In genomic region chr11:31493235-31493634, GRCh38 we compare ENCODE assay signal across 24 cellular contexts. TPM values are rescaled to one million over a fixed set of nuclear protein-coding genes. Genes with fewer than 3 reads are reported as not detected.
DNase-seq lines count a peak whose midpoint lies in the region; ATAC-seq and TF ChIP-seq lines count a peak whose summit lies in the region.
"Had no signal": no experiment of that assay in that cellular context is flagged by ENCODE, and none has a peak within 500 bp of the region (broad histone marks: within the 10 kb centered on the region; RNA-seq: fewer than 3 reads in every experiment).

No MANE protein-coding gene starts in this region.

- no peaks in the 10 kb centered on the region for H3K27me3 ChIP-seq in CD8-positive, alpha-beta T cell (ENCODE audit: insufficient read depth, low read length)
- H3K27me3 ChIP-seq: BLaER1 treated with 17β-estradiol and CSF1 and Interleukin-3, amounts not matched to agents 10 nM and 100 nM had no signal

- no peak for TF ChIP-seq CTCF in activated CD8-positive, alpha-beta T cell treated with anti-CD3 and anti-CD28 coated beads for 36 hours (IDR thresholded peaks at IDR 0.05)
- TF ChIP-seq CTCF in CD8-positive, alpha-beta T cell (IDR thresholded peaks at IDR 0.05), result no peak

- no peak overlapping the region for H3K27ac ChIP-seq in CD8-positive, alpha-beta T cell (ENCODE audit: low read depth, low read length)
- H3K27ac ChIP-seq: 22Rv1; A549; BLaER1 treated with 17β-estradiol and CSF1 and Interleukin-3, amounts not matched to agents 10 nM and 100 nM; C4-2B had no signal

- CTCF ChIA-PET in activated CD8-positive, alpha-beta T cell treated with anti-CD3 and anti-CD28 coated beads for 36 hours (lab: Charles Lee), result no interaction called here
- CTCF ChIA-PET in activated CD8-positive, alpha-beta T cell treated with anti-CD3 and anti-CD28 coated beads, Interleukin-2, amount 10 ng/mL, durations not matched to agents 7 days and 5 days (lab: Charles Lee), result no interaction called here
- CTCF ChIA-PET in CD8-positive, alpha-beta T cell (lab: Charles Lee), result no interaction called here

- no peak overlapping the region for H3K27ac Mint-ChIP-seq in activated CD8-positive, alpha-beta T cell treated with anti-CD3 and anti-CD28 coated beads for 36 hours
- H3K27ac Mint-ChIP-seq in activated CD8-positive, alpha-beta T cell treated with anti-CD3 and anti-CD28 coated beads, Interleukin-2, amount 10 ng/mL, durations not matched to agents 7 days and 5 days, result no peak overlapping the region
- H3K27ac Mint-ChIP-seq in activated naive CD8-positive, alpha-beta T cell treated with anti-CD3 and anti-CD28 coated beads, Interleukin-2, amount 50 U/mL, for 24 hours, result no peak overlapping the region
- H3K27ac Mint-ChIP-seq in activated naive CD8-positive, alpha-beta T cell treated with anti-CD3 and anti-CD28 coated beads for 36 hours, result no peak overlapping the region
- H3K27ac Mint-ChIP-seq in CD8-positive, alpha-beta T cell, result peak overlapping the region; percentile 23
- H3K27ac Mint-ChIP-seq in stimulated activated memory B cell treated with anti-CD40 and anti-IgM and Interleukin-4, amounts not matched to agents 10 μg/mL and 1 μg/mL and 100 μg/mL, for 72 hours, result no peak overlapping the region
- H3K27ac Mint-ChIP-seq: B cell; CD4-positive, alpha-beta T cell had no signal

- POLR2A ChIA-PET in activated CD8-positive, alpha-beta T cell treated with anti-CD3 and anti-CD28 coated beads for 36 hours (lab: Charles Lee), result no interaction called here
- POLR2A ChIA-PET in activated CD8-positive, alpha-beta T cell treated with anti-CD3 and anti-CD28 coated beads, Interleukin-2, amount 10 ng/mL, durations not matched to agents 7 days and 5 days (lab: Charles Lee), result no interaction called here
- POLR2A ChIA-PET in CD8-positive, alpha-beta T cell (lab: Charles Lee), result no interaction called here

- no peaks in the 10 kb centered on the region for H3K9me3 ChIP-seq in CD8-positive, alpha-beta T cell (ENCODE audit: low read length)
- H3K9me3 ChIP-seq: A549 had no signal

- H3K4me1 Mint-ChIP-seq in activated CD8-positive, alpha-beta T cell treated with anti-CD3 and anti-CD28 coated beads for 36 hours (ENCODE audit: low read depth), result peaks cover 36% of the 10 kb centered on the region
- H3K4me1 Mint-ChIP-seq in activated CD8-positive, alpha-beta T cell treated with anti-CD3 and anti-CD28 coated beads, Interleukin-2, amount 10 ng/mL, durations not matched to agents 7 days and 5 days (ENCODE audit: low read depth), result no peaks in the 10 kb centered on the region
- H3K4me1 Mint-ChIP-seq in activated naive CD8-positive, alpha-beta T cell treated with anti-CD3 and anti-CD28 coated beads, Interleukin-2, amount 50 U/mL, for 24 hours, result peaks cover 35% of the 10 kb centered on the region
- H3K4me1 Mint-ChIP-seq in activated naive CD8-positive, alpha-beta T cell treated with anti-CD3 and anti-CD28 coated beads for 36 hours, result peaks cover 32% of the 10 kb centered on the region
- H3K4me1 Mint-ChIP-seq in CD8-positive, alpha-beta T cell (ENCODE audit: low read depth), result peaks cover 30% of the 10 kb centered on the region
- H3K4me1 Mint-ChIP-seq in stimulated activated memory B cell treated with anti-CD40 and anti-IgM and Interleukin-4, amounts not matched to agents 10 μg/mL and 1 μg/mL and 100 μg/mL, for 72 hours, result peaks cover 28% of the 10 kb centered on the region

- peaks cover 8% of the 10 kb centered on the region for H3K9me3 Mint-ChIP-seq in activated CD8-positive, alpha-beta T cell treated with anti-CD3 and anti-CD28 coated beads for 36 hours
- peaks cover 10% of the 10 kb centered on the region for H3K9me3 Mint-ChIP-seq in activated CD8-positive, alpha-beta T cell treated with anti-CD3 and anti-CD28 coated beads, Interleukin-2, amount 10 ng/mL, durations not matched to agents 7 days and 5 days (ENCODE audit: insufficient read depth)
- peaks cover 11% of the 10 kb centered on the region for H3K9me3 Mint-ChIP-seq in activated naive CD8-positive, alpha-beta T cell treated with anti-CD3 and anti-CD28 coated beads, Interleukin-2, amount 50 U/mL, for 24 hours
- peaks cover 20% of the 10 kb centered on the region for H3K9me3 Mint-ChIP-seq in activated naive CD8-positive, alpha-beta T cell treated with anti-CD3 and anti-CD28 coated beads for 36 hours
- H3K9me3 Mint-ChIP-seq in CD8-positive, alpha-beta T cell, result no peaks in the 10 kb centered on the region
- H3K9me3 Mint-ChIP-seq in stimulated activated memory B cell treated with anti-CD40 and anti-IgM and Interleukin-4, amounts not matched to agents 10 μg/mL and 1 μg/mL and 100 μg/mL, for 72 hours, result peaks cover 5% of the 10 kb centered on the region
- H3K9me3 Mint-ChIP-seq: CD4-positive, alpha-beta T cell; CD8-positive, alpha-beta memory T cell had no signal

- H3K4me1 ChIP-seq in CD8-positive, alpha-beta T cell (ENCODE audit: insufficient read depth, low read length), result no peaks in the 10 kb centered on the region
- H3K4me1 ChIP-seq: A549; BLaER1 treated with 17β-estradiol and CSF1 and Interleukin-3, amounts not matched to agents 10 nM and 100 nM had no signal

- H3K36me3 ChIP-seq in CD8-positive, alpha-beta T cell (ENCODE audit: insufficient read depth, low read length), result no peaks in the 10 kb centered on the region

- intact Hi-C loops in activated CD8-positive, alpha-beta T cell treated with anti-CD3 and anti-CD28 coated beads for 36 hours (cut with micrococcal nuclease), result no loop called here
- intact Hi-C loops in CD8-positive, alpha-beta T cell (cut with DNase I, micrococcal nuclease), result no loop called here

- peaks cover 44% of the 10 kb centered on the region for H3K36me3 Mint-ChIP-seq in activated CD8-positive, alpha-beta T cell treated with anti-CD3 and anti-CD28 coated beads for 36 hours (ENCODE audit: low read depth)
- H3K36me3 Mint-ChIP-seq in activated CD8-positive, alpha-beta T cell treated with anti-CD3 and anti-CD28 coated beads, Interleukin-2, amount 10 ng/mL, durations not matched to agents 7 days and 5 days (ENCODE audit: low read depth), result peaks cover 43% of the 10 kb centered on the region
- peaks cover 53% of the 10 kb centered on the region for H3K36me3 Mint-ChIP-seq in activated naive CD8-positive, alpha-beta T cell treated with anti-CD3 and anti-CD28 coated beads, Interleukin-2, amount 50 U/mL, for 24 hours (ENCODE audit: low read depth)
- H3K36me3 Mint-ChIP-seq in activated naive CD8-positive, alpha-beta T cell treated with anti-CD3 and anti-CD28 coated beads for 36 hours, result peaks cover 49% of the 10 kb centered on the region
- peaks cover 44% of the 10 kb centered on the region for H3K36me3 Mint-ChIP-seq in CD8-positive, alpha-beta T cell
- peaks cover 46% of the 10 kb centered on the region for H3K36me3 Mint-ChIP-seq in stimulated activated memory B cell treated with anti-CD40 and anti-IgM and Interleukin-4, amounts not matched to agents 10 μg/mL and 1 μg/mL and 100 μg/mL, for 72 hours

- peak; percentile 7 for DNase-seq in activated CD8-positive, alpha-beta T cell treated with anti-CD3 and anti-CD28 coated beads for 36 hours
- no peak for DNase-seq in activated CD8-positive, alpha-beta T cell treated with anti-CD3 and anti-CD28 coated beads, Interleukin-2, amount 10 ng/mL, durations not matched to agents 7 days and 5 days
- no peak for DNase-seq in activated naive CD8-positive, alpha-beta T cell treated with anti-CD3 and anti-CD28 coated beads, Interleukin-2, amount 50 U/mL, for 24 hours
- no peak for DNase-seq in activated naive CD8-positive, alpha-beta T cell treated with anti-CD3 and anti-CD28 coated beads for 36 hours
- DNase-seq in CD8-positive, alpha-beta T cell, result no peak
- DNase-seq in putamen (ENCODE audit: low spot score), result peak; percentile 40
- DNase-seq: AML-193; CD4-positive, alpha-beta T cell; CD8-positive, alpha-beta memory T cell; COR-L47; DMS 273 treated with DMSO at 0.1 percent for 48 hours; DMS153; DMS53; DMS79; DND-41; EL; GDM1 had no signal

- H3K4me3 ChIP-seq in CD8-positive, alpha-beta T cell (ENCODE audit: low read depth, low read length), result no peak overlapping the region
- H3K4me3 ChIP-seq: A549; BLaER1 treated with 17β-estradiol and CSF1 and Interleukin-3, amounts not matched to agents 10 nM and 100 nM; GM12878 had no signal

- H3K4me3 Mint-ChIP-seq in activated CD8-positive, alpha-beta T cell treated with anti-CD3 and anti-CD28 coated beads for 36 hours, result no peak overlapping the region
- no peak overlapping the region for H3K4me3 Mint-ChIP-seq in activated CD8-positive, alpha-beta T cell treated with anti-CD3 and anti-CD28 coated beads, Interleukin-2, amount 10 ng/mL, durations not matched to agents 7 days and 5 days
- H3K4me3 Mint-ChIP-seq in activated naive CD8-positive, alpha-beta T cell treated with anti-CD3 and anti-CD28 coated beads, Interleukin-2, amount 50 U/mL, for 24 hours, result no peak overlapping the region
- H3K4me3 Mint-ChIP-seq in activated naive CD8-positive, alpha-beta T cell treated with anti-CD3 and anti-CD28 coated beads for 36 hours, result no peak overlapping the region
- H3K4me3 Mint-ChIP-seq in CD8-positive, alpha-beta T cell, result no peak overlapping the region
- H3K4me3 Mint-ChIP-seq in stimulated activated memory B cell treated with anti-CD40 and anti-IgM and Interleukin-4, amounts not matched to agents 10 μg/mL and 1 μg/mL and 100 μg/mL, for 72 hours, result no peak overlapping the region
- H3K4me3 Mint-ChIP-seq: B cell; CD4-positive, alpha-beta T cell had no signal

- ATAC-seq in activated CD8-positive, alpha-beta T cell treated with anti-CD3 and anti-CD28 coated beads for 36 hours, result no peak
- ATAC-seq in activated CD8-positive, alpha-beta T cell treated with anti-CD3 and anti-CD28 coated beads, Interleukin-2, amount 10 ng/mL, durations not matched to agents 7 days and 5 days, result no peak
- ATAC-seq in activated naive CD8-positive, alpha-beta T cell treated with anti-CD3 and anti-CD28 coated beads, Interleukin-2, amount 50 U/mL, for 24 hours, result peak; percentile 49
- no peak for ATAC-seq in CD8-positive, alpha-beta T cell
- ATAC-seq in stimulated activated memory B cell treated with anti-CD40 and anti-IgM and Interleukin-4, amounts not matched to agents 10 μg/mL and 1 μg/mL and 100 μg/mL, for 72 hours, result no peak
- ATAC-seq: A549, GM12878 had no signal

- no peaks in the 10 kb centered on the region for H3K27me3 Mint-ChIP-seq in activated CD8-positive, alpha-beta T cell treated with anti-CD3 and anti-CD28 coated beads for 36 hours
- H3K27me3 Mint-ChIP-seq in activated CD8-positive, alpha-beta T cell treated with anti-CD3 and anti-CD28 coated beads, Interleukin-2, amount 10 ng/mL, durations not matched to agents 7 days and 5 days (ENCODE audit: low read depth), result no peaks in the 10 kb centered on the region
- no peaks in the 10 kb centered on the region for H3K27me3 Mint-ChIP-seq in activated naive CD8-positive, alpha-beta T cell treated with anti-CD3 and anti-CD28 coated beads, Interleukin-2, amount 50 U/mL, for 24 hours
- no peaks in the 10 kb centered on the region for H3K27me3 Mint-ChIP-seq in activated naive CD8-positive, alpha-beta T cell treated with anti-CD3 and anti-CD28 coated beads for 36 hours
- no peaks in the 10 kb centered on the region for H3K27me3 Mint-ChIP-seq in CD8-positive, alpha-beta T cell (ENCODE audit: low read depth)
- H3K27me3 Mint-ChIP-seq in stimulated activated memory B cell treated with anti-CD40 and anti-IgM and Interleukin-4, amounts not matched to agents 10 μg/mL and 1 μg/mL and 100 μg/mL, for 72 hours, result no peaks in the 10 kb centered on the region
- H3K27me3 Mint-ChIP-seq: B cell; CD4-positive, alpha-beta T cell; CD8-positive, alpha-beta memory T cell had no signal

RNA-seq across cellular contexts. Expression of gene IMMP1L, which starts 16.2 kb away (rescaled TPM):
- total RNA-seq in activated CD8-positive, alpha-beta T cell treated with anti-CD3 and anti-CD28 coated beads for 36 hours, result 10 to 100 TPM; 20.7 to 23.3 TPM
- 10 to 100 TPM; 17.7 to 18.1 TPM for total RNA-seq in activated CD8-positive, alpha-beta T cell treated with anti-CD3 and anti-CD28 coated beads, Interleukin-2, amount 10 ng/mL, durations not matched to agents 7 days and 5 days
- total RNA-seq in activated naive CD8-positive, alpha-beta T cell treated with anti-CD3 and anti-CD28 coated beads for 36 hours, result 10 to 100 TPM; 22.5 to 24.3 TPM
- 1 to 10 TPM; 4.8 to 9.4 TPM for total RNA-seq in CD8-positive, alpha-beta T cell

RNA-seq across cellular contexts. Expression of gene ELP4, which starts 16.3 kb away (rescaled TPM):
- 10 to 100 TPM; 21.1 to 21.6 TPM for total RNA-seq in activated CD8-positive, alpha-beta T cell treated with anti-CD3 and anti-CD28 coated beads for 36 hours
- total RNA-seq in activated CD8-positive, alpha-beta T cell treated with anti-CD3 and anti-CD28 coated beads, Interleukin-2, amount 10 ng/mL, durations not matched to agents 7 days and 5 days, result 10 to 100 TPM; 23.0 to 23.3 TPM
- 10 to 100 TPM; 17.6 to 17.8 TPM for total RNA-seq in activated naive CD8-positive, alpha-beta T cell treated with anti-CD3 and anti-CD28 coated beads for 36 hours
- 1 to 10 TPM; 7.9 to 8.0 TPM for total RNA-seq in CD8-positive, alpha-beta T cell

Comparison
In these comparisons a context has a peak if more than half of its experiments do, and no peak if none do; other contexts are left out.
1. DNase-seq: peak in activated CD8-positive, alpha-beta T cell treated with anti-CD3 and anti-CD28 coated beads for 36 hours (single experiment) and putamen (single experiment); none in activated CD8-positive, alpha-beta T cell treated with anti-CD3 and anti-CD28 coated beads, Interleukin-2, amount 10 ng/mL, durations not matched to agents 7 days and 5 days (single experiment), activated naive CD8-positive, alpha-beta T cell treated with anti-CD3 and anti-CD28 coated beads, Interleukin-2, amount 50 U/mL, for 24 hours (single experiment), activated naive CD8-positive, alpha-beta T cell treated with anti-CD3 and anti-CD28 coated beads for 36 hours (single experiment) and CD8-positive, alpha-beta T cell (0 of 7).